Comparison of ENCODE assay signal across 8 cellular contexts in the genomic region with DNA sequence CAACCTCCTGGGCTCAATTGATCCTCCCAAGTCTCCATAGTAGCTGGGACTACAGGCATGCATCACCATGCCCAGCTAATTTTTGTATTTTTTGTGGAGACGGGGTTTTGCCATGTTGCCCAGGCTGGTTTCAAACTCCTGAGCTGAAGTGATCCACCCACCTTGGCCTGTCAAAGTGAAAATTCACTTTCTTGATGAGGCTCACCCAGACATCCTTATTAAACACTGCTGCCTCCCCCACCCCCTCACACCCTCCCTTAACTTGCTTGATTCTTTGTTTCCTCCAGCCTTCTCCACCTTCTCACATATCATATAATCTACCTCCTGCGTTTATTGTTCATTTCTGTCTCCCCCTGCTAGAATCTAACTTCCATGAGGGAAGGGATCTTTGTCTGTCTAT.
"Had no signal": no experiment of that assay in that cellular context is flagged by ENCODE, and none has a peak within 500 bp of the region (broad histone marks: within the 10 kb centered on the region; RNA-seq: fewer than 3 reads in every experiment).

No MANE protein-coding gene starts in this region.

- H3K27ac ChIP-seq: HL-60 had no signal

- H3K4me3 ChIP-seq: GM23338 had no signal

- H3K4me1 Mint-ChIP-seq: GM23338, H9 had no signal

- H3K4me3 Mint-ChIP-seq: GM23338, H9, HFFc6, IgD-negative memory B cell had no signal

- H3K9me3 Mint-ChIP-seq: GM23338, HFFc6, IgD-negative memory B cell had no signal

- H3K27ac Mint-ChIP-seq: GM23338, H9, HFFc6, IgD-negative memory B cell had no signal

- H3K27me3 Mint-ChIP-seq: IgD-negative memory B cell had no signal

- DNase-seq: H9, HCEC 1CT, HFFc6, KBM-7 had no signal

- H3K36me3 Mint-ChIP-seq: IgD-negative memory B cell had no signal

- ATAC-seq: GM23338, HepG2 had no signal
